Comparison of ENCODE assay signal across 8 cellular contexts in the genomic region with DNA sequence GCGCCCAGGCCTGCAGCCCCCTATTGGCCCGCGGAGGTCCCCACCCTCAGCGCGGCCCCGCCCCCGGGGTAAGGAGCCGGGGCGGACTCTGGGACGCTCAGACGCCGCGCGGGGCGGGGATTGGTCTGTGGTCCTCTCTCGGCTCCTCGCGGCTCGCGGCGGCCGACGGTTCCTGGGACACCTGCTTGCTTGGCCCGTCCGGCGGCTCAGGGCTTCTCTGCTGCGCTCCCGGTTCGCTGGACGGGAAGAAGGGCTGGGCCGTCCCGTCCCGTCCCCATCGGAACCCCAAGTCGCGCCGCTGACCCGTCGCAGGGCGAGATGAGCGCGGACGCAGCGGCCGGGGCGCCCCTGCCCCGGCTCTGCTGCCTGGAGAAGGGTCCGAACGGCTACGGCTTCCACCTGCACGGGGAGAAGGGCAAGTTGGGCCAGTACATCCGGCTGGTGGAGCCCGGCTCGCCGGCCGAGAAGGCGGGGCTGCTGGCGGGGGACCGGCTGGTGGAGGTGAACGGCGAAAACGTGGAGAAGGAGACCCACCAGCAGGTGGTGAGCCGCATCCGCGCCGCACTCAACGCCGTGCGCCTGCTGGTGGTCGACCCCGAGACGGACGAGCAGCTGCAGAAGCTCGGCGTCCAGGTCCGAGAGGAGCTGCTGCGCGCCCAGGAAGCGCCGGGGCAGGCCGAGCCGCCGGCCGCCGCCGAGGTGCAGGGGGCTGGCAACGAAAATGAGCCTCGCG. TPM values are rescaled to one million over a fixed set of nuclear protein-coding genes. Genes with fewer than 3 reads are reported as not detected.
DNase-seq lines count a peak whose midpoint lies in the region; ATAC-seq and TF ChIP-seq lines count a peak whose summit lies in the region.

Gene NHERF1, plus strand, starts transcription at position 100 of the 733 bp plus-strand sequence. Its CDS starts 219 bp downstream, at position 319.

- no peaks in the 10 kb centered on the region for H3K27me3 Mint-ChIP-seq in CD4-positive, alpha-beta memory T cell

- H3K36me3 ChIP-seq in CD4-positive, alpha-beta memory T cell (ENCODE audit: insufficient read depth, low read length) = no peaks in the 10 kb centered on the region
- no peaks in the 10 kb centered on the region for H3K36me3 ChIP-seq in mucosa of stomach (ENCODE audit: control insufficient read depth, insufficient read depth, low read length)

- H3K27ac Mint-ChIP-seq in CD4-positive, alpha-beta memory T cell = peak within 1 kb of the TSS; percentile 88 to 98 (median 94)

- H3K27me3 ChIP-seq in CD4-positive, alpha-beta memory T cell (ENCODE audit: insufficient read depth, low read length) = no peaks in the 10 kb centered on the region
- no peaks in the 10 kb centered on the region for H3K27me3 ChIP-seq in mucosa of stomach (ENCODE audit: control insufficient read depth, insufficient read depth, low read length)

- peak within 1 kb of the TSS; percentile 80 for H3K27ac ChIP-seq in CD4-positive, alpha-beta memory T cell (ENCODE audit: low read depth, low read length)

- no peaks in the 10 kb centered on the region for H3K9me3 Mint-ChIP-seq in CD4-positive, alpha-beta memory T cell

- H3K9ac ChIP-seq in mucosa of stomach (ENCODE audit: low read length) = peak within 1 kb of the TSS; percentile 88

- peak; percentile 31 for TF ChIP-seq CTCF in epithelial cell of proximal tubule (conservative IDR thresholded peaks at IDR 0.05; ENCODE audit: low read depth, low read length)

- ATAC-seq in GM19395 (IDR thresholded peaks at IDR 0.05; ENCODE audit: unreplicated experiment) (peak; percentile 82), HG03565 (IDR thresholded peaks at IDR 0.05; ENCODE audit: unreplicated experiment) (peak; percentile 5)

- CTCF ChIA-PET in CD4-positive, alpha-beta memory T cell (lab: Charles Lee; ENCODE audit: partially characterized antibody) = interaction anchor here (0.9 to 8.8 kb wide), 12 partner anchors 10 to 125 kb away, joined by 3 to 144 read pairs (median 14); partner anchors contain the start of genes FDXR, NAT9 and RAB37

- intact Hi-C loops in CD4-positive, alpha-beta memory T cell (cut with micrococcal nuclease) = loop anchor here (1.0 kb wide), 3 partner anchors 22 to 125 kb away; partner anchors contain the start of gene NAT9

- POLR2A ChIA-PET in CD4-positive, alpha-beta memory T cell (lab: Charles Lee; ENCODE audit: partially characterized antibody) = interaction anchor here (1.4 to 20.4 kb wide), 8 partner anchors 7 to 124 kb away, joined by 3 to 489 read pairs (median 27); partner anchors contain the start of genes FDXR, NAT9 and RAB37

- peaks cover 43 to 81% (median 60%) of the 10 kb centered on the region in 4 donors for H3K4me1 Mint-ChIP-seq in CD4-positive, alpha-beta memory T cell

- peaks cover 24 to 39% of the 10 kb centered on the region in 2 donors for H3K36me3 Mint-ChIP-seq in CD4-positive, alpha-beta memory T cell

- H3K4me3 ChIP-seq in CD4-positive, alpha-beta memory T cell (ENCODE audit: low read length in 2 of 2) = peak within 1 kb of the TSS; percentile 64 to 92
- H3K4me3 ChIP-seq in epithelial cell of proximal tubule (ENCODE audit: low read depth, low read length) (peak within 1 kb of the TSS; percentile 99), mucosa of stomach (ENCODE audit: low read length) (peak within 1 kb of the TSS; percentile 82)

- peak; percentile 61 to 96 (median 94) for DNase-seq in CD4-positive, alpha-beta memory T cell
- DNase-seq in NOMO-1 treated with dmso at 0.1 percent for 144 hours (lab: John Stamatoyannopoulos, UW; ENCODE audit: unreplicated experiment) (peak; percentile 94), activated T-cell treated with anti-CD3 and anti-CD28 coated beads for 1 hour (ENCODE audit: low read depth) (peak; percentile 88), epithelial cell of proximal tubule (ENCODE audit: low read depth) (no peak)
- DNase-seq in stimulated activated CD8-positive, alpha-beta memory T cell treated with anti-CD3 and anti-CD28 coated beads, Interleukin-4, amount 100 ng/mL, for 48 hours = peak; percentile 94

- peak within 1 kb of the TSS; percentile 90 to 99 (median 98) for H3K4me3 Mint-ChIP-seq in CD4-positive, alpha-beta memory T cell

- no peaks in the 10 kb centered on the region for H3K9me3 ChIP-seq in CD4-positive, alpha-beta memory T cell (ENCODE audit: control insufficient read depth in 1 of 2, low read length in 2 of 2)
- no peaks in the 10 kb centered on the region for H3K9me3 ChIP-seq in mucosa of stomach (ENCODE audit: control insufficient read depth, low read length)

- peaks cover 73% of the 10 kb centered on the region for H3K4me1 ChIP-seq in CD4-positive, alpha-beta memory T cell (ENCODE audit: insufficient read depth, low read length)
- H3K4me1 ChIP-seq in mucosa of stomach (ENCODE audit: control insufficient read depth, insufficient read depth, low read length) = peaks cover 58% of the 10 kb centered on the region

RNA-seq across cellular contexts. Expression of gene NHERF1, which starts in this region (rescaled TPM):
- total RNA-seq in CD4-positive, alpha-beta memory T cell = 100 to 1,000 TPM; 202 to 209 TPM
- polyA plus RNA-seq in CD4-positive, alpha-beta memory T cell = 100 to 1,000 TPM; 324 to 448 TPM
- total RNA-seq in epithelial cell of proximal tubule = 45.1 and 64.6 TPM in 2 replicates
